In the genomic region with DNA sequence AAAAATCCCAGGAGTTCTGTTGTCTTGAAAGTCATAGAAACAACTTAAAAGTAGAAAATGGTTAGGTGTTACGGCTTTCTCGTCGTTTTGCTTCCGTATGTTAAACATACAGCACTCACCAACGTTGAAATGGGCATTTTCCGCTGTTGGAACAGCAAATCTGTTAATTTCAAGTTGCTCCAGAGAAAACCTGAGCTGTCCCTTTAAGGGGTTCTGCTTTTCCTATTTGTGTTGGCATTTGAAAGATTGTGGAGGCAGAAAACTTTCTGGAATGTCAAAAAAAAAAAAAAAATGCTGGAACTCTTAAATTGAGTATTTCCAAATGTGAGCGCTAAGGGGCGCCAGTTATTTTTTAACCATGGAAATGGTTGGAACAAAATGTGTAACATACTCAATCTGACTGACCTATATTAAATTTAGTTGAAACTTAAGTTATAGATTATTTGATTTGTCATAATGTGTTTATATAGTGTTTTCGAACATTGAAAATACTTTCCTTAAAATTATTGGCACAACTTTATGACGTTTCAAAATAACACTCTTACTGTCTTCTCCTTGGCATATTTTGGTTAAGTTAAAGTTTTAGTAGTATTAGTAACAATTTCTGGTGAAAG, we compare ENCODE assay signal across 8 cellular contexts. TPM values are rescaled to one million over a fixed set of nuclear protein-coding genes. Genes with fewer than 3 reads are reported as not detected.
DNase-seq lines count a peak whose midpoint lies in the region; ATAC-seq lines count a peak whose summit lies in the region.

No MANE protein-coding gene starts in this region.

- H3K4me3 ChIP-seq in GM08714 (ENCODE audit: low read length) = peak overlapping the region; percentile 99

- peaks cover 55% of the 10 kb centered on the region for H3K4me1 Mint-ChIP-seq in activated naive CD8-positive, alpha-beta T cell (ENCODE audit: low read depth)

- ATAC-seq in GM18502 (IDR thresholded peaks at IDR 0.05; ENCODE audit: poor library complexity, unreplicated experiment) = no peak
- no peak for ATAC-seq in HG03520 (IDR thresholded peaks at IDR 0.05; ENCODE audit: unreplicated experiment)

- no peaks in the 10 kb centered on the region for H3K27me3 Mint-ChIP-seq in activated naive CD8-positive, alpha-beta T cell

- H3K9me3 Mint-ChIP-seq in activated naive CD8-positive, alpha-beta T cell (ENCODE audit: low read depth) = no peaks in the 10 kb centered on the region

- in situ Hi-C loops in ACHN (cut with HindIII; ENCODE audit: low pct_ligation_motif_present, low pct_unique_long_range_greater_than_20kb, low sequenced_read_pairs) = no loop called here

- DNase-seq in ACHN = peak; percentile 85
- DNase-seq in NCI-H446 treated with DMSO at 0.1 percent for 48 hours (lab: John Stamatoyannopoulos, UW) = peak; percentile 24
- DNase-seq in glomerular endothelial cell (ENCODE audit: extremely low read depth, low read depth, low spot score) = peak; percentile 83
- DNase-seq in pons (ENCODE audit: low spot score) = peak; percentile 93

- H3K27ac Mint-ChIP-seq in activated naive CD8-positive, alpha-beta T cell = peak overlapping the region; percentile 92

- no peaks in the 10 kb centered on the region for H3K36me3 Mint-ChIP-seq in activated naive CD8-positive, alpha-beta T cell

- H3K4me3 Mint-ChIP-seq in activated naive CD8-positive, alpha-beta T cell = peak overlapping the region; percentile 94

RNA-seq across cellular contexts. Expression of a gene that starts 2.2 kb away (rescaled TPM):
- total RNA-seq in glomerular endothelial cell = 180 and 224 TPM in 2 replicates

Comparison
In these comparisons a context has a peak if more than half of its experiments do, and no peak if none do; other contexts are left out.
1. DNase-seq: peak in every context shown above with its lines; median percentile 93 in pons; 85 in ACHN; 83 in glomerular endothelial cell; 24 in NCI-H446 treated with DMSO at 0.1 percent for 48 hours.